23 cellular contexts compared by ENCODE assay signal in genomic region chr10:42812028-42812427, GRCh38. TPM values are rescaled to one million over a fixed set of nuclear protein-coding genes. Genes with fewer than 3 reads are reported as not detected.
A peak's percentile ranks its signal among the peaks of the same experiment; 100 is the strongest.
DNase-seq lines count a peak whose midpoint lies in the region; ATAC-seq, FAIRE-seq and TF ChIP-seq lines count a peak whose summit lies in the region.
"Had no signal": no experiment of that assay in that cellular context is flagged by ENCODE, and none has a peak within 500 bp of the region (broad histone marks: within the 10 kb centered on the region; RNA-seq: fewer than 3 reads in every experiment).

No MANE protein-coding gene starts in this region.

- peaks cover 16 to 23% of the 10 kb centered on the region in 2 experiments for H3K9me3 Mint-ChIP-seq in H9
- peaks cover 7% of the 10 kb centered on the region for H3K9me3 Mint-ChIP-seq in activated T-helper 17 cell treated with anti-CD3 and anti-CD28 coated beads, Interleukin-2, amount 50 U/mL, for 72 hours

- no peak overlapping the region for H3K56ac ChIP-seq in H9 (ENCODE audit: insufficient read length, low read depth, low read length)
- H3K56ac ChIP-seq in H1 (replicated peaks; ENCODE audit: insufficient read length, low read depth, low read length) = no peak overlapping the region

- POLR2A ChIA-PET in H1 (lab: Charles Lee; ENCODE audit: partially characterized antibody) = interaction anchor here (1.0 kb wide), 1 partner anchor 13 kb away, joined by 4 read pairs; no protein-coding TSS in a partner anchor

- H3K27ac ChIP-seq in H9 (ENCODE audit: insufficient read length, low read depth, low read length) = no peak overlapping the region
- H3K27ac ChIP-seq in H1 (ENCODE audit: low read depth, low read length) = no peak overlapping the region
- no peak overlapping the region for H3K27ac ChIP-seq in iPS-20b (ENCODE audit: low read length)
- no peak overlapping the region for H3K27ac ChIP-seq in right atrium auricular region
- H3K27ac ChIP-seq: A549, GM23248 had no signal

- peaks cover 64 to 68% (median 64%) of the 10 kb centered on the region in 3 experiments for H3K36me3 Mint-ChIP-seq in H9 (ENCODE audit: insufficient read depth in 1 of 3, low read depth in 3 of 3)
- H3K36me3 Mint-ChIP-seq in activated T-helper 17 cell treated with anti-CD3 and anti-CD28 coated beads, Interleukin-2, amount 50 U/mL, for 72 hours (ENCODE audit: low read depth) = peaks cover 100% of the 10 kb centered on the region

- H3K9ac ChIP-seq in H9 (ENCODE audit: extremely low read depth, insufficient read length, low read length) = no peak overlapping the region
- H3K9ac ChIP-seq in H1 (replicated peaks in 1 of 4; ENCODE audit: extremely low read depth in 1 of 4, low read depth in 3 of 4, low read length in 3 of 4) = no peak overlapping the region
- peak overlapping the region; percentile 12; the same call in 1 of the 2 replicates for H3K9ac ChIP-seq in iPS-20b (ENCODE audit: low read depth, low read length)
- H3K9ac ChIP-seq: GM23248 had no signal

- no peak overlapping the region for H3K23ac ChIP-seq in H9 (ENCODE audit: insufficient read length, low read depth, low read length)
- H3K23ac ChIP-seq in H1 (ENCODE audit: insufficient read length) = no peak overlapping the region

- no peak overlapping the region for H4K5ac ChIP-seq in H9 (ENCODE audit: insufficient read length, low read depth, low read length)
- no peak overlapping the region for H4K5ac ChIP-seq in H1 (ENCODE audit: insufficient read length, low read depth, low read length)

- H3K4me1 Mint-ChIP-seq in H9 = peaks cover 34 to 53% of the 10 kb centered on the region in 2 experiments
- H3K4me1 Mint-ChIP-seq in activated T-helper 17 cell treated with anti-CD3 and anti-CD28 coated beads, Interleukin-2, amount 50 U/mL, for 72 hours = peaks cover 30% of the 10 kb centered on the region

- H3K79me1 ChIP-seq in H9 (ENCODE audit: insufficient read depth, low read depth, low read length, poor library complexity, severe bottlenecking) (peaks cover 5% of the 10 kb centered on the region), H1 (ENCODE audit: low read depth, low read length) (peaks cover 3% of the 10 kb centered on the region; the same call in 1 of the 2 replicates)

- DNase-seq in H9 = no peak
- no peak for DNase-seq in H1 (ENCODE audit: low read depth in 1 of 2, low spot score in 2 of 2)
- no peak for DNase-seq in NCI-H1092 (lab: John Stamatoyannopoulos, UW)
- no peak for DNase-seq in stimulated activated naive CD4-positive, alpha-beta T cell treated with Interleukin-2 at 50 U/mL for 16 hours (lab: John Stamatoyannopoulos, UW)
- DNase-seq in right atrium auricular region (ENCODE audit: low spot score) = no peak
- DNase-seq in DMS79 treated with DMSO at 0.1 percent for 48 hours (lab: John Stamatoyannopoulos, UW) = no peak
- DNase-seq: 8988T; ACHN; C1 segment of cervical spinal cord; Calu3; CD4-positive, alpha-beta memory T cell; COR-L47; DMS153; EL; GDM1; GM23248 had no signal

- no peak overlapping the region for H3T11ph ChIP-seq in H9 (ENCODE audit: low read length)

- H3K27me3 ChIP-seq in H9 (ENCODE audit: insufficient read depth, low read length) (no peaks in the 10 kb centered on the region), H1 (replicated peaks in 1 of 4; ENCODE audit: control insufficient read depth in 3 of 4, extremely low read depth in 1 of 4, insufficient read depth in 3 of 4, low read length in 3 of 4) (no peaks in the 10 kb centered on the region), iPS-20b (ENCODE audit: insufficient read depth, low read length) (no peaks in the 10 kb centered on the region), right atrium auricular region (no peaks in the 10 kb centered on the region)

- H2AFZ ChIP-seq in H9 (ENCODE audit: low read length) = no peak overlapping the region
- H2AFZ ChIP-seq in H1 (ENCODE audit: low read length) = no peak overlapping the region
- H2AFZ ChIP-seq: GM23248 had no signal

- H3K27ac Mint-ChIP-seq in H9 = peak overlapping the region; percentile 23 to 88 (median 79); a peak in 3 of 7 replicates
- peak overlapping the region; percentile 41 for H3K27ac Mint-ChIP-seq in activated T-helper 17 cell treated with anti-CD3 and anti-CD28 coated beads, Interleukin-2, amount 50 U/mL, for 72 hours

- H2BK20ac ChIP-seq in H9 (ENCODE audit: low read depth, low read length, poor library complexity, severe bottlenecking) (no peak overlapping the region), H1 (ENCODE audit: low read length) (no peak overlapping the region)

- FAIRE-seq in H1 (lab: Jason Lieb, UNC) = no peak
- FAIRE-seq: A549, GM12878, GM19239, H54 had no signal

- H4K8ac ChIP-seq in H9 (replicated peaks; ENCODE audit: insufficient read length, low read depth, low read length) (no peak overlapping the region), H1 (ENCODE audit: extremely low read depth, insufficient read depth, low read length) (no peak overlapping the region)

- no peak overlapping the region for H2BK12ac ChIP-seq in H9 (ENCODE audit: insufficient read length, low read depth, low read length)
- H2BK12ac ChIP-seq in H1 (ENCODE audit: low read depth, low read length) = no peak overlapping the region

- H2BK120ac ChIP-seq in H9 (ENCODE audit: low read depth, low read length, poor library complexity, severe bottlenecking) = no peak overlapping the region
- no peak overlapping the region for H2BK120ac ChIP-seq in H1 (replicated peaks; ENCODE audit: low read depth, low read length)

- H3K4me3 ChIP-seq in H1 (ENCODE audit: extremely low read depth in 1 of 4, insufficient read depth in 2 of 4, low read depth in 3 of 4, low read length in 4 of 4) = no peak overlapping the region
- H3K4me3 ChIP-seq in iPS-20b (ENCODE audit: low read length) = no peak overlapping the region
- H3K4me3 ChIP-seq in right atrium auricular region = no peak overlapping the region
- H3K4me3 ChIP-seq: A549, GM12878, GM23248 had no signal

- H3K23me2 ChIP-seq in H9 (ENCODE audit: insufficient read length, low read depth, low read length, poor library complexity, severe bottlenecking) (no peaks in the 10 kb centered on the region), H1 (ENCODE audit: low read depth, low read length) (no peaks in the 10 kb centered on the region)

- no peak for TF ChIP-seq POLR2A in H1 (IDR thresholded peaks at IDR 0.05; ENCODE audit: control extremely low read depth in 1 of 2, low read depth in 2 of 2, low read length in 2 of 2)

- H4K91ac ChIP-seq in H9 (ENCODE audit: insufficient read length, low read depth, low read length) (no peak overlapping the region), H1 (replicated peaks; ENCODE audit: insufficient read length, low read length) (no peak overlapping the region)

- CTCF ChIA-PET in H1 (lab: Charles Lee; ENCODE audit: partially characterized antibody) = interaction anchor here (0.6 kb wide), 1 partner anchor 33 kb away, joined by 3 read pairs; no protein-coding TSS in a partner anchor

- H3K4ac ChIP-seq in H9 (ENCODE audit: low read depth, low read length) = no peak overlapping the region
- no peak overlapping the region for H3K4ac ChIP-seq in H1 (replicated peaks; ENCODE audit: insufficient read length, low read depth, low read length)

- H2BK15ac ChIP-seq in H9 (ENCODE audit: low read depth, low read length) (no peak overlapping the region), H1 (ENCODE audit: low read length) (no peak overlapping the region)

- H2BK5ac ChIP-seq in H9 (ENCODE audit: insufficient read length, low read length) (no peak overlapping the region), H1 (ENCODE audit: low read depth, low read length) (no peak overlapping the region)

- H3K14ac ChIP-seq in H9 (ENCODE audit: insufficient read depth, low read length) (no peak overlapping the region), H1 (ENCODE audit: insufficient read length) (no peak overlapping the region)

- H3K4me2 ChIP-seq in H9 (ENCODE audit: insufficient read depth, insufficient read length, low read length) (no peak overlapping the region), H1 (ENCODE audit: insufficient read depth in 1 of 2, low read depth in 2 of 2, low read length in 2 of 2) (no peak overlapping the region)
- H3K4me2 ChIP-seq: A549 had no signal

- H3K18ac ChIP-seq in H9 (ENCODE audit: insufficient read length, low read depth, low read length) (no peak overlapping the region), H1 (ENCODE audit: extremely low read depth, low read length) (peak overlapping the region; percentile 48; the same call in 1 of the 2 replicates)

- H3K36me3 ChIP-seq in H1 (ENCODE audit: control insufficient read depth in 2 of 4, insufficient read depth in 4 of 4, low read length in 3 of 4) (peaks cover 0 to 13% (median 4%) of the 10 kb centered on the region in 4 experiments; a peak in 5 of 8 replicates), iPS-20b (ENCODE audit: insufficient read depth, low read depth, low read length) (peaks cover 39% of the 10 kb centered on the region), right atrium auricular region (peaks cover 6% of the 10 kb centered on the region)

- H3K4me1 ChIP-seq in H9 (ENCODE audit: insufficient read depth, low read length) (no peaks in the 10 kb centered on the region; the same call in 1 of the 2 replicates), H1 (replicated peaks in 1 of 4; ENCODE audit: control insufficient read depth in 3 of 4, insufficient read depth in 4 of 4, low read length in 3 of 4) (peaks cover 4 to 10% (median 6%) of the 10 kb centered on the region in 4 experiments), iPS-20b (ENCODE audit: insufficient read depth, low read length) (peaks cover 20% of the 10 kb centered on the region; the same call in 1 of the 2 replicates), right atrium auricular region (no peaks in the 10 kb centered on the region)
- H3K4me1 ChIP-seq: A549 had no signal

- TF ChIP-seq CTCF in H9 (conservative IDR thresholded peaks at IDR 0.05) (no peak), H1 (IDR thresholded peaks at IDR 0.05; ENCODE audit: control extremely low read depth in 1 of 3, insufficient read depth in 1 of 3, low read depth in 1 of 3, low read length in 3 of 3) (no peak), right atrium auricular region (IDR thresholded peaks at IDR 0.05) (no peak)

- ATAC-seq in activated T-helper 17 cell treated with anti-CD3 and anti-CD28 coated beads, Interleukin-2, amount 50 U/mL, for 72 hours (replicated peaks) = no peak
- ATAC-seq: A549, GM12878, HCT116 had no signal

- H2AK5ac ChIP-seq in H9 (ENCODE audit: insufficient read length, low read length) (no peak overlapping the region), H1 (ENCODE audit: low read depth, low read length) (no peak overlapping the region)

- H3K27me3 Mint-ChIP-seq in H9 (ENCODE audit: low read depth) = no peaks in the 10 kb centered on the region
- no peaks in the 10 kb centered on the region for H3K27me3 Mint-ChIP-seq in activated T-helper 17 cell treated with anti-CD3 and anti-CD28 coated beads, Interleukin-2, amount 50 U/mL, for 72 hours
- H3K27me3 Mint-ChIP-seq: CD4-positive, alpha-beta memory T cell had no signal

- H3K9me3 ChIP-seq in H9 (ENCODE audit: control insufficient read depth, low read depth, low read length) = no peaks in the 10 kb centered on the region
- no peaks in the 10 kb centered on the region for H3K9me3 ChIP-seq in H1 (ENCODE audit: insufficient read depth in 2 of 2, low read depth in 1 of 2, low read length in 1 of 2)
- no peaks in the 10 kb centered on the region; the same call in 1 of the 2 replicates for H3K9me3 ChIP-seq in iPS-20b (ENCODE audit: insufficient read depth, low read depth, low read length)
- H3K9me3 ChIP-seq in right atrium auricular region = no peaks in the 10 kb centered on the region

- no peaks in the 10 kb centered on the region; the same call in 1 of the 2 replicates for H3K79me2 ChIP-seq in H9 (ENCODE audit: insufficient read depth, low read length)
- peaks cover 0 to 33% of the 10 kb centered on the region in 2 experiments; a peak in 2 of 4 replicates for H3K79me2 ChIP-seq in H1 (ENCODE audit: control insufficient read depth in 1 of 2, insufficient read depth in 2 of 2, low read length in 2 of 2)

- TF ChIP-seq EP300 in H1 (IDR thresholded peaks at IDR 0.05; ENCODE audit: borderline replicate concordance in 1 of 2, low read depth in 2 of 2, low read length in 2 of 2) = no peak

- no peak overlapping the region for H3K4me3 Mint-ChIP-seq in H9
- H3K4me3 Mint-ChIP-seq in activated T-helper 17 cell treated with anti-CD3 and anti-CD28 coated beads, Interleukin-2, amount 50 U/mL, for 72 hours = no peak overlapping the region

- TF ChIP-seq RAD21 in H1 (IDR thresholded peaks at IDR 0.05 in 1 of 2, conservative IDR thresholded peaks at IDR 0.05 in 1 of 2; ENCODE audit: low read depth in 2 of 2, low read length in 2 of 2) = no peak

- H4K20me1 ChIP-seq in H9 (ENCODE audit: control insufficient read depth, insufficient read depth, insufficient read length) = no peaks in the 10 kb centered on the region
- H4K20me1 ChIP-seq in H1 (replicated peaks in 1 of 2; ENCODE audit: control insufficient read depth in 1 of 2, insufficient read depth in 2 of 2, low read length in 2 of 2) = no peaks in the 10 kb centered on the region

- no CpG with 5 or more reads among the region's 4 CpGs for WGBS in H9 (ENCODE audit: extremely low coverage, insufficient read length, low lambda C conversion rate)
- 93% methylated on average over 4 of the region's 4 CpGs; no CpG with 5 or more reads in 1 of the 2 experiments for whole genome bisulfite sequencing in H1 (ENCODE audit: extremely low coverage in 1 of 2, insufficient coverage in 1 of 2, insufficient read length in 1 of 2, insufficient replicate concordance in 2 of 2, low coverage in 1 of 2, low lambda C conversion rate in 2 of 2, missing lambda C conversion rate in 1 of 2), 2 experiments

RNA-seq across cellular contexts. Expression of gene BMS1, which starts 29.4 kb away (rescaled TPM):
- total RNA-seq in H9 (2021) (42.8 and 44.2 TPM in 2 replicates), right atrium auricular region (10 to 100 TPM; 10.5 to 11.2 TPM)
- total RNA-seq in activated T-helper 17 cell treated with anti-CD3 and anti-CD28 coated beads, Interleukin-2, amount 50 U/mL, for 72 hours = 10 to 100 TPM; 15.8 to 26.7 TPM
- 34.6 and 35.0 TPM in 2 replicates for total RNA-seq in H1 (2021; fragmentation: NEBNext Ultra II Directional; extraction: Animal tissue kit (Norgen Biotek cat#: 25700))
- polyA plus RNA-seq in H1 (2011; rRNA removed) = 3.7 and 3.8 TPM in 2 replicates
- 8.9 TPM for polyA plus RNA-seq in H1 (2011; cell fraction: cytosol; rRNA removed)
- polyA plus RNA-seq in H1 (2011; cell fraction: nucleus; rRNA removed) = 4.3 TPM
- 27.0 to 38.8 TPM (median 30.4 TPM) in 4 replicates for polyA plus RNA-seq in H1 (2012, experiment 1 of 2)
- polyA plus RNA-seq in H1 (2012, experiment 2 of 2) = 1.9 TPM
- 19.3 TPM for polyA plus RNA-seq in H1 (2013, experiment 1 of 2)
- polyA plus RNA-seq in H1 (2013, experiment 2 of 2) = 18.9 TPM
- polyA minus RNA-seq in H1 (2011; rRNA and poly(A)+ RNA removed) = 9.8 and 11.1 TPM in 2 replicates
- polyA minus RNA-seq in H1 (2011; cell fraction: cytosol; rRNA and poly(A)+ RNA removed) = 11.5 TPM
- polyA minus RNA-seq in H1 (2011; cell fraction: nucleus; rRNA and poly(A)+ RNA removed) = 8.8 TPM
